Comparison of ENCODE assay signal across 8 cellular contexts in genomic region chr1:17440074-17440826, GRCh38. TPM values are rescaled to one million over a fixed set of nuclear protein-coding genes. Genes with fewer than 3 reads are reported as not detected.
DNase-seq lines count a peak whose midpoint lies in the region; ATAC-seq and TF ChIP-seq lines count a peak whose summit lies in the region.

No MANE protein-coding gene starts in this region.

- TF ChIP-seq CTCF in ascending aorta (IDR thresholded peaks at IDR 0.05), result no peak
- peak in 1 of 2 donors; percentile 4 for TF ChIP-seq CTCF in left lung (IDR thresholded peaks at IDR 0.05)
- no peak for TF ChIP-seq CTCF in tibial artery (IDR thresholded peaks at IDR 0.05)

- H3K27ac ChIP-seq in ascending aorta (peak overlapping the region; percentile 26 to 66), left lung (peak overlapping the region; percentile 42 to 67), tibial artery (peak overlapping the region; percentile 50 to 75)

- peaks cover 23% of the 10 kb centered on the region for H3K36me3 Mint-ChIP-seq in activated naive CD4-positive, alpha-beta T cell treated with anti-CD3 and anti-CD28 coated beads for 36 hours (ENCODE audit: low read depth)

- H3K36me3 ChIP-seq in ascending aorta (no peaks in the 10 kb centered on the region), left lung (peaks cover 0 to 4% of the 10 kb centered on the region in 2 donors), tibial artery (no peaks in the 10 kb centered on the region)

- CTCF ChIA-PET in activated naive CD4-positive, alpha-beta T cell treated with anti-CD3 and anti-CD28 coated beads for 36 hours (lab: Charles Lee), result interaction anchor here (0.6 to 1.0 kb wide), 4 partner anchors 12 to 1572 kb away, joined by 3 to 4 read pairs (median 4); no protein-coding TSS in a partner anchor

- DNase-seq in activated naive CD4-positive, alpha-beta T cell treated with anti-CD3 and anti-CD28 coated beads for 36 hours, result peak; percentile 8
- no peak for DNase-seq in activated naive CD4-positive, alpha-beta T cell treated with anti-CD3 and anti-CD28 coated beads, Interleukin-2, amount 50 U/mL, for 16 hours
- no peak for DNase-seq in ascending aorta (ENCODE audit: low spot score in 2 of 2)
- no peak for DNase-seq in left lung
- DNase-seq in tibial artery, result no peak
- no peak for DNase-seq in NCI-H1092 treated with DMSO at 0.1 percent for 48 hours (lab: John Stamatoyannopoulos, UW)
- no peak for DNase-seq in stimulated activated CD4-positive, alpha-beta T cell treated with anti-CD3 and anti-CD28 coated beads, Interleukin-2, amount 100 ng/mL, for 48 hours
- no peak for DNase-seq in activated CD8-positive, alpha-beta memory T cell treated with anti-CD3 and anti-CD28 coated beads, Interleukin-2, amount 50 U/mL, for 4 hours

- no peaks in the 10 kb centered on the region for H3K9me3 Mint-ChIP-seq in activated naive CD4-positive, alpha-beta T cell treated with anti-CD3 and anti-CD28 coated beads for 36 hours

- H3K9me3 ChIP-seq in ascending aorta (no peaks in the 10 kb centered on the region), left lung (no peaks in the 10 kb centered on the region), tibial artery (no peaks in the 10 kb centered on the region)

- no peaks in the 10 kb centered on the region for H3K27me3 Mint-ChIP-seq in activated naive CD4-positive, alpha-beta T cell treated with anti-CD3 and anti-CD28 coated beads for 36 hours (ENCODE audit: low read depth)

- H3K4me3 Mint-ChIP-seq in activated naive CD4-positive, alpha-beta T cell treated with anti-CD3 and anti-CD28 coated beads for 36 hours, result peak overlapping the region; percentile 78

- H3K4me3 ChIP-seq in ascending aorta (peak overlapping the region; percentile 75 to 88), left lung (peak overlapping the region; percentile 29 to 86), tibial artery (peak overlapping the region; percentile 72 to 81)

- H3K27me3 ChIP-seq in ascending aorta, result no peaks in the 10 kb centered on the region
- H3K27me3 ChIP-seq in left lung, result no peaks in the 10 kb centered on the region
- H3K27me3 ChIP-seq in tibial artery, result no peaks in the 10 kb centered on the region

- H3K27ac Mint-ChIP-seq in activated naive CD4-positive, alpha-beta T cell treated with anti-CD3 and anti-CD28 coated beads for 36 hours, result peak overlapping the region; percentile 86

- peaks cover 6 to 8% of the 10 kb centered on the region in 2 donors for H3K4me1 ChIP-seq in ascending aorta
- peaks cover 20 to 40% of the 10 kb centered on the region in 2 donors for H3K4me1 ChIP-seq in left lung
- peaks cover 0 to 25% (median 13%) of the 10 kb centered on the region in 4 donors for H3K4me1 ChIP-seq in tibial artery

- H3K4me1 Mint-ChIP-seq in activated naive CD4-positive, alpha-beta T cell treated with anti-CD3 and anti-CD28 coated beads for 36 hours (ENCODE audit: low read depth), result peaks cover 36% of the 10 kb centered on the region

- intact Hi-C loops in activated naive CD4-positive, alpha-beta T cell treated with anti-CD3 and anti-CD28 coated beads for 36 hours (cut with micrococcal nuclease), result loop anchor here (2.0 kb wide), 1 partner anchor 19 kb away; no protein-coding TSS in a partner anchor
- intact Hi-C loops in ascending aorta (cut with DNase I) (no loop called here), left lung (cut with DNase I) (no loop called here), tibial artery (cut with DNase I; ENCODE audit: low total_unique reads) (no loop called here)

- ATAC-seq in left lung, result no peak

RNA-seq across cellular contexts. Expression of gene RCC2, which starts 0.8 kb away (rescaled TPM):
- 100 to 1,000 TPM; 130 to 132 TPM for total RNA-seq in activated naive CD4-positive, alpha-beta T cell treated with anti-CD3 and anti-CD28 coated beads for 36 hours
- total RNA-seq in ascending aorta, result 57.2 TPM
- total RNA-seq in left lung, result 10 to 100 TPM; 56.8 to 60.7 TPM
